In genomic region chr1:160992036-160992435, GRCh38 we compare ENCODE assay signal across 4 cellular contexts. TPM values are rescaled to one million over a fixed set of nuclear protein-coding genes. Genes with fewer than 3 reads are reported as not detected.
"Had no signal": no experiment of that assay in that cellular context is flagged by ENCODE, and none has a peak within 500 bp of the region (broad histone marks: within the 10 kb centered on the region; RNA-seq: fewer than 3 reads in every experiment).

No MANE protein-coding gene starts in this region.

RNA-seq across cellular contexts. Expression of gene ITLN2, which starts 37.4 kb away (rescaled TPM):
- total RNA-seq: GM23248, H4, HT-29, IMR-90 had no signal
- polyA plus RNA-seq: GM23248, IMR-90 had no signal

RNA-seq across cellular contexts. Expression of gene TSTD1, which starts 46.7 kb away (rescaled TPM):
- total RNA-seq: GM23248, H4, IMR-90 had no signal
- polyA plus RNA-seq: GM23248 had no signal
